ENCODE assay signal across 24 cellular contexts in the genomic region with DNA sequence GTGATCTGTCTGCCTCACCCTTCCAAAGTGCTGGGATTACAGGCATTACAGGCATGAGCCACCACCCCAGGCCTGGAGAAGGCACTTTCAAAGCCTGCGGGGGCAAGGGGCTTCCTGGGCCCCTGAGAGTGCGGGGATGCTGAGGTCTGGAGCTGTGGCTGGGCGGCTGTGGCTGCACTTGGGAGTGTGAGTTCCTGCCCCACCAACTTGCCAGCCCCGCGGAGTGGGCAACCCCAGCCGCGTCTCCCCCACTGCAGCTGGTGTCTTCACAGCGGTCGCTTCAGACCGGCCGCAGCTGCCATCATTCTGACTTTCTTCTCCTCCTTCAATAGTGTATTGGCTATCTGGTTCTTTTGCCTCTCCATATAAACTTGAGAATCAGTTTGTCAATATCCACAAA.
"Had no signal": no experiment of that assay in that cellular context is flagged by ENCODE, and none has a peak within 500 bp of the region (broad histone marks: within the 10 kb centered on the region; RNA-seq: fewer than 3 reads in every experiment).

No MANE protein-coding gene starts in this region.

- H3K36me3 ChIP-seq: stomach, suprapubic skin, thoracic aorta, thyroid gland, tibial artery, tibial nerve, transverse colon, upper lobe of left lung, upper lobe of right lung, uterus, vagina had no signal

- H3K4me3 ChIP-seq: stomach, suprapubic skin, testis, thoracic aorta, thyroid gland, tibial artery, tibial nerve, transverse colon, upper lobe of left lung, upper lobe of right lung, uterus, vagina had no signal

- DNase-seq: stimulated activated CD4-positive, alpha-beta T cell treated with anti-CD3 and anti-CD28 coated beads, Interleukin-2, amount 100 ng/mL, for 48 hours; stimulated activated CD4-positive, alpha-beta T cell treated with anti-CD3 and anti-CD28 coated beads, Interleukin-4, amount 100 ng/mL, for 1 hour; stimulated activated CD4-positive, alpha-beta T cell treated with anti-CD3 and anti-CD28 coated beads, Interleukin-4, amount 100 ng/mL, for 24 hours; stimulated activated CD4-positive, alpha-beta T cell treated with anti-CD3 and anti-CD28 coated beads, Interleukin-4, amount 100 ng/mL, for 4 hours; stimulated activated CD8-positive, alpha-beta memory T cell treated with anti-CD3 and anti-CD28 coated beads, Interleukin-4, amount 100 ng/mL, for 48 hours; stimulated activated naive B cell treated with anti-CD40 and anti-IgM and Interleukin-4, amounts not matched to agents 10 μg/mL and 1 μg/mL and 100 μg/mL, for 72 hours; stimulated activated naive CD4-positive, alpha-beta T cell; stimulated activated naive CD4-positive, alpha-beta T cell treated with Interleukin-2 at 50 U/mL for 16 hours; stimulated activated naive CD8-positive, alpha-beta T cell treated with anti-CD3 and anti-CD28 coated beads, Interleukin-15, amount 100 ng/mL, for 72 hours; stimulated activated naive CD8-positive, alpha-beta T cell treated with anti-CD3 and anti-CD28 coated beads, Interleukin-15, Interleukin-2, amounts not matched to agents 100 U/mL and 50 U/mL, for 24 hours; stomach; substantia nigra; testis; thyroid gland; tibial artery; transverse colon; trophoblast cell; upper lobe of right lung; uterus had no signal

- H3K9me3 ChIP-seq: stomach, suprapubic skin, testis, thyroid gland, upper lobe of left lung, uterus, vagina had no signal

- H3K27ac ChIP-seq: stomach, suprapubic skin, testis, thoracic aorta, thyroid gland, tibial artery, tibial nerve, transverse colon, upper lobe of left lung, upper lobe of right lung, uterus, vagina had no signal

- H3K4me1 ChIP-seq: stomach, suprapubic skin, testis, thyroid gland, tibial artery, tibial nerve, transverse colon, upper lobe of left lung, upper lobe of right lung, uterus, vagina had no signal

- H3K27me3 ChIP-seq: testis, thyroid gland, upper lobe of left lung, vagina had no signal
